ENCODE assay signal across 10 cellular contexts in genomic region chr10:47261121-47261520, GRCh38. TPM values are rescaled to one million over a fixed set of nuclear protein-coding genes. Genes with fewer than 3 reads are reported as not detected.
DNase-seq lines count a peak whose midpoint lies in the region; ATAC-seq and TF ChIP-seq lines count a peak whose summit lies in the region.
"Had no signal": no experiment of that assay in that cellular context is flagged by ENCODE, and none has a peak within 500 bp of the region (broad histone marks: within the 10 kb centered on the region; RNA-seq: fewer than 3 reads in every experiment).

No MANE protein-coding gene starts in this region.

- intact Hi-C loops in activated CD8-positive, alpha-beta T cell treated with anti-CD3 and anti-CD28 coated beads for 36 hours (cut with micrococcal nuclease) = no loop called here
- intact Hi-C loops in vagina (cut with DNase I) = no loop called here

- POLR2A ChIA-PET in activated CD8-positive, alpha-beta T cell treated with anti-CD3 and anti-CD28 coated beads for 36 hours (lab: Charles Lee) = interaction anchor here (1.2 kb wide), 1 partner anchor 43 kb away, joined by 3 read pairs; no protein-coding TSS in a partner anchor
- POLR2A ChIA-PET in RWPE1 (lab: Yijun Ruan, JAX; ENCODE audit: low non-redundant PET) = no interaction called here

- no peaks in the 10 kb centered on the region for H3K9me3 ChIP-seq in vagina

- H3K4me1 Mint-ChIP-seq in activated CD8-positive, alpha-beta T cell treated with anti-CD3 and anti-CD28 coated beads for 36 hours (ENCODE audit: low read depth) = peaks cover 93% of the 10 kb centered on the region
- peaks cover 44% of the 10 kb centered on the region for H3K4me1 Mint-ChIP-seq in stimulated activated memory B cell treated with anti-CD40 and anti-IgM and Interleukin-4, amounts not matched to agents 10 μg/mL and 1 μg/mL and 100 μg/mL, for 72 hours

- no peak for TF ChIP-seq CTCF in activated CD8-positive, alpha-beta T cell treated with anti-CD3 and anti-CD28 coated beads for 36 hours (IDR thresholded peaks at IDR 0.05)
- TF ChIP-seq CTCF in vagina (IDR thresholded peaks at IDR 0.05) (no peak), RWPE1 (conservative IDR thresholded peaks at IDR 0.05; ENCODE audit: low read depth) (no peak)

- no peaks in the 10 kb centered on the region for H3K27me3 ChIP-seq in vagina

- H3K4me3 Mint-ChIP-seq in activated CD8-positive, alpha-beta T cell treated with anti-CD3 and anti-CD28 coated beads for 36 hours = peak overlapping the region; percentile 44
- H3K4me3 Mint-ChIP-seq in stimulated activated memory B cell treated with anti-CD40 and anti-IgM and Interleukin-4, amounts not matched to agents 10 μg/mL and 1 μg/mL and 100 μg/mL, for 72 hours = peak overlapping the region; percentile 35

- peak overlapping the region; percentile 93 for H3K27ac Mint-ChIP-seq in activated CD8-positive, alpha-beta T cell treated with anti-CD3 and anti-CD28 coated beads for 36 hours
- H3K27ac Mint-ChIP-seq in stimulated activated memory B cell treated with anti-CD40 and anti-IgM and Interleukin-4, amounts not matched to agents 10 μg/mL and 1 μg/mL and 100 μg/mL, for 72 hours = peak overlapping the region; percentile 91

- no peak overlapping the region for H3K4me3 ChIP-seq in vagina
- H3K4me3 ChIP-seq: A549 had no signal

- no peaks in the 10 kb centered on the region for H3K27me3 Mint-ChIP-seq in activated CD8-positive, alpha-beta T cell treated with anti-CD3 and anti-CD28 coated beads for 36 hours
- no peaks in the 10 kb centered on the region for H3K27me3 Mint-ChIP-seq in stimulated activated memory B cell treated with anti-CD40 and anti-IgM and Interleukin-4, amounts not matched to agents 10 μg/mL and 1 μg/mL and 100 μg/mL, for 72 hours

- peak; percentile 54 for DNase-seq in SIG-M5 treated with dmso at 0.1 percent for 504 hours (lab: John Stamatoyannopoulos, UW; ENCODE audit: unreplicated experiment)
- DNase-seq in SIG-M5 (lab: John Stamatoyannopoulos, UW) = no peak
- DNase-seq in activated CD8-positive, alpha-beta T cell treated with anti-CD3 and anti-CD28 coated beads for 36 hours = peak; percentile 55
- no peak for DNase-seq in vagina (ENCODE audit: extremely low spot score in 2 of 2)
- DNase-seq in RWPE1 (ENCODE audit: low spot score) = no peak
- no peak for DNase-seq in NCI-H526 (lab: John Stamatoyannopoulos, UW)

- TF ChIP-seq POLR2A in vagina (IDR thresholded peaks at IDR 0.05) = no peak

- H3K36me3 ChIP-seq in vagina = no peaks in the 10 kb centered on the region

- no peak overlapping the region for H3K27ac ChIP-seq in vagina
- H3K27ac ChIP-seq in RWPE1 = no peak overlapping the region
- H3K27ac ChIP-seq: A549 had no signal

- peak; percentile 97 for ATAC-seq in HG03139 (IDR thresholded peaks at IDR 0.05; ENCODE audit: unreplicated experiment)
- peak; percentile 57 for ATAC-seq in activated CD8-positive, alpha-beta T cell treated with anti-CD3 and anti-CD28 coated beads for 36 hours
- peak; percentile 97 for ATAC-seq in stimulated activated memory B cell treated with anti-CD40 and anti-IgM and Interleukin-4, amounts not matched to agents 10 μg/mL and 1 μg/mL and 100 μg/mL, for 72 hours
- ATAC-seq: A549 had no signal

- H3K4me1 ChIP-seq in vagina = no peaks in the 10 kb centered on the region
- H3K4me1 ChIP-seq: A549 had no signal

- peaks cover 11% of the 10 kb centered on the region for H3K9me3 Mint-ChIP-seq in activated CD8-positive, alpha-beta T cell treated with anti-CD3 and anti-CD28 coated beads for 36 hours
- no peaks in the 10 kb centered on the region for H3K9me3 Mint-ChIP-seq in stimulated activated memory B cell treated with anti-CD40 and anti-IgM and Interleukin-4, amounts not matched to agents 10 μg/mL and 1 μg/mL and 100 μg/mL, for 72 hours

- CTCF ChIA-PET in activated CD8-positive, alpha-beta T cell treated with anti-CD3 and anti-CD28 coated beads for 36 hours (lab: Charles Lee) = interaction anchor here (1.4 to 3.2 kb wide), 7 partner anchors 8 to 213 kb away, joined by 3 to 13 read pairs (median 6); no protein-coding TSS in a partner anchor
- CTCF ChIA-PET in RWPE1 (lab: Yijun Ruan, JAX) = no interaction called here

- peaks cover 41% of the 10 kb centered on the region for H3K36me3 Mint-ChIP-seq in activated CD8-positive, alpha-beta T cell treated with anti-CD3 and anti-CD28 coated beads for 36 hours (ENCODE audit: low read depth)
- H3K36me3 Mint-ChIP-seq in stimulated activated memory B cell treated with anti-CD40 and anti-IgM and Interleukin-4, amounts not matched to agents 10 μg/mL and 1 μg/mL and 100 μg/mL, for 72 hours = no peaks in the 10 kb centered on the region

RNA-seq across cellular contexts. Expression of gene GDF10, which starts 38.9 kb away (rescaled TPM):
- total RNA-seq in activated CD8-positive, alpha-beta T cell treated with anti-CD3 and anti-CD28 coated beads for 36 hours = 1 to 10 TPM; 1.4 to 1.5 TPM
- 1.7 TPM for total RNA-seq in vagina
- total RNA-seq: fibroblast of villous mesenchyme had no signal

Comparison
In these comparisons a context has a peak if more than half of its experiments do, and no peak if none do; other contexts are left out.
1. DNase-seq: peak in SIG-M5 treated with dmso at 0.1 percent for 504 hours (single experiment) and activated CD8-positive, alpha-beta T cell treated with anti-CD3 and anti-CD28 coated beads for 36 hours (single experiment); none in SIG-M5 (single experiment), vagina (0 of 2), RWPE1 (single experiment) and NCI-H526 (0 of 2).
2. Peak in every context shown above with its lines, with median percentiles within 50 percentile points of each other: ATAC-seq.